Comparison of ENCODE assay signal across 1 cellular context in the genomic region with DNA sequence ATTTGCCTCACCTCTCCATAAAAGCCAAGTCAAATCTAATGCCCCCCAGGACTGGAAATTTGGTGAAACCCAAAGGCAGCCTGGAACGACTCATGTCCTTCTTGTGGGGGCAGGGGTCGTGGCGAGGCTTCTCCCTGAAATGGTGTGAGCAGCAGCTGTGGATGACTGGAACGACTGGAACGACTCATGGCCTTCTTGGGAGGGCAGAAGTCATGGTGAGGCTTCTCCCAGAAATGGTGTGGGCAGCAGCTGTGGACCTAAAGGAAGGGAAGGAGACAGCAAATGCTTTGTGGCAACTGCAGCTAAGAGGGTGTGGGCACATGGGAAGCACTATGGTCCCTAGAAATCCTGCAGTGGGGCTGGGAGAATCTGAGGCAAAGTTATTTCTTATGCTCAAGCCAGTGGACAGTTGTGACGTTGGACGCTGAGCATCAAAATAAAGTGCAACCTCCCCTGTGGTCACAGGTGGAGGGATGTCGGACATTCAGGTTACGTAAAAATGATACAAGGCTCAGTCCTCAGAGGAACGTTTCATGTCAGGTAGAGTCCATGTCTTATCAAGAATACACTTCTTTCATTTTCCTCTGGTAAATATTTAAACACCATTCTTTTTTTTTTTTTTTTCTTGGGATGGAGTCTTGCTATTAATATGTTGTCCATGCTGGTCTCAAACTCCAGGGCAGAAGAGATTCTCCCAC.
TF ChIP-seq lines count a peak whose summit lies in the region.

No MANE protein-coding gene starts in this region.

TF ChIP-seq in IMR-90, 13 proteins besides CTCF, POLR2A, EP300 and RAD21 (continued from another document):
- TF ChIP-seq MAZ (IDR thresholded peaks at IDR 0.05; ENCODE audit: borderline replicate concordance, low read depth, low read length): no peak
TF ChIP-seq in IMR-90: peak in this region for 0.
